In genomic region chr19:5313307-5313706, GRCh38 we compare ENCODE assay signal across 16 cellular contexts. TPM values are rescaled to one million over a fixed set of nuclear protein-coding genes. Genes with fewer than 3 reads are reported as not detected.
DNase-seq lines count a peak whose midpoint lies in the region; TF ChIP-seq lines count a peak whose summit lies in the region.
"Had no signal": no experiment of that assay in that cellular context is flagged by ENCODE, and none has a peak within 500 bp of the region (broad histone marks: within the 10 kb centered on the region; RNA-seq: fewer than 3 reads in every experiment).

No MANE protein-coding gene starts in this region.

- H3K36me3 ChIP-seq in transverse colon, result no peaks in the 10 kb centered on the region
- no peaks in the 10 kb centered on the region for H3K36me3 ChIP-seq in trophoblast cell (ENCODE audit: control insufficient read depth in 1 of 2, insufficient read depth in 2 of 2, low read length in 2 of 2)
- H3K36me3 ChIP-seq: brain microvascular endothelial cell, neutrophil had no signal

- no peak overlapping the region for H4K8ac ChIP-seq in trophoblast cell (ENCODE audit: low read depth, low read length)

- in situ Hi-C loops in transverse colon (cut with MboI; ENCODE audit: low pct_ligation_motif_present in 1 of 4, low pct_unique_long_range_greater_than_20kb in 1 of 4, low sequenced_read_pairs in 3 of 4), result no loop called here

- H3K9me3 ChIP-seq in transverse colon (no peaks in the 10 kb centered on the region), trophoblast cell (ENCODE audit: insufficient read depth, low read depth, low read length) (peaks cover 4% of the 10 kb centered on the region)
- H3K9me3 ChIP-seq: neutrophil had no signal

- H3K4me2 ChIP-seq in trophoblast cell (ENCODE audit: low read length), result no peak overlapping the region

- TF ChIP-seq EP300 in transverse colon (IDR thresholded peaks at IDR 0.05; ENCODE audit: low read depth), result no peak

- no peak overlapping the region for H4K91ac ChIP-seq in trophoblast cell (ENCODE audit: low read depth, low read length)

- no peak overlapping the region for H3K9ac ChIP-seq in trophoblast cell (ENCODE audit: low read length)

- H3K4me3 ChIP-seq in transverse colon (no peak overlapping the region), trophoblast cell (ENCODE audit: low read depth, low read length) (no peak overlapping the region)

- H3K27me3 ChIP-seq in transverse colon (no peaks in the 10 kb centered on the region), trophoblast cell (ENCODE audit: insufficient read depth, low read length) (no peaks in the 10 kb centered on the region)
- H3K27me3 ChIP-seq: brain microvascular endothelial cell had no signal

- H3K4me3 Mint-ChIP-seq in activated naive CD4-positive, alpha-beta T cell treated with anti-CD3 and anti-CD28 coated beads for 36 hours, result no peak overlapping the region
- no peak overlapping the region for H3K4me3 Mint-ChIP-seq in brain
- H3K4me3 Mint-ChIP-seq: stimulated activated effector memory CD8-positive, alpha-beta T cell treated with anti-CD3 and anti-CD28 coated beads, Interleukin-12 subunit alpha, Interleukin-12 subunit beta, amount 100 ng/mL, for 72 hours had no signal

- H3K23ac ChIP-seq in trophoblast cell (ENCODE audit: low read length), result no peak overlapping the region

- no peaks in the 10 kb centered on the region for H3K79me1 ChIP-seq in trophoblast cell (ENCODE audit: low read length)

- peak; percentile 34 for DNase-seq in activated naive CD4-positive, alpha-beta T cell treated with anti-CD3 and anti-CD28 coated beads for 36 hours
- DNase-seq in activated naive CD4-positive, alpha-beta T cell treated with anti-CD3 and anti-CD28 coated beads, Interleukin-2, amount 50 U/mL, for 16 hours, result no peak
- DNase-seq in NCI-H2227 (lab: John Stamatoyannopoulos, UW; ENCODE audit: unreplicated experiment), result peak; percentile 59
- peak; percentile 83 for DNase-seq in ureter (ENCODE audit: low spot score)
- no peak for DNase-seq in transverse colon
- no peak for DNase-seq in activated effector memory CD4-positive, alpha-beta T cell treated with Interleukin-2 at 50 U/mL for 16 hours
- DNase-seq in trophoblast cell, result no peak
- DNase-seq: activated naive CD4-positive, alpha-beta T cell; brain microvascular endothelial cell; effector CD4-positive, alpha-beta T cell; H7; mesenchymal stem cell; OCI-M1 had no signal

- H3K9me3 Mint-ChIP-seq in activated naive CD4-positive, alpha-beta T cell treated with anti-CD3 and anti-CD28 coated beads for 36 hours, result no peaks in the 10 kb centered on the region
- H3K9me3 Mint-ChIP-seq in brain, result peaks cover 0 to 5% (median 5%) of the 10 kb centered on the region in 5 experiments
- H3K9me3 Mint-ChIP-seq: stimulated activated effector memory CD8-positive, alpha-beta T cell treated with anti-CD3 and anti-CD28 coated beads, Interleukin-12 subunit alpha, Interleukin-12 subunit beta, amount 100 ng/mL, for 72 hours had no signal

- H2AK5ac ChIP-seq in trophoblast cell (ENCODE audit: low read length), result no peak overlapping the region

- H2BK5ac ChIP-seq in trophoblast cell (ENCODE audit: low read depth, low read length, poor library complexity), result no peak overlapping the region

- no peak overlapping the region for H4K12ac ChIP-seq in trophoblast cell (ENCODE audit: low read depth, low read length)

- intact Hi-C loops in activated naive CD4-positive, alpha-beta T cell treated with anti-CD3 and anti-CD28 coated beads for 36 hours (cut with micrococcal nuclease), result no loop called here
- intact Hi-C loops in transverse colon (cut with DNase I; ENCODE audit: low total_unique reads), result no loop called here

- no peak overlapping the region for H3K14ac ChIP-seq in trophoblast cell (ENCODE audit: low read length)

- H3K4me1 Mint-ChIP-seq in activated naive CD4-positive, alpha-beta T cell treated with anti-CD3 and anti-CD28 coated beads for 36 hours (ENCODE audit: low read depth), result no peaks in the 10 kb centered on the region
- peaks cover 25% of the 10 kb centered on the region for H3K4me1 Mint-ChIP-seq in brain
- H3K4me1 Mint-ChIP-seq: stimulated activated effector memory CD8-positive, alpha-beta T cell treated with anti-CD3 and anti-CD28 coated beads, Interleukin-12 subunit alpha, Interleukin-12 subunit beta, amount 100 ng/mL, for 72 hours had no signal

- H3K27ac ChIP-seq in transverse colon (no peak overlapping the region), trophoblast cell (ENCODE audit: low read depth, low read length) (no peak overlapping the region)
- H3K27ac ChIP-seq: brain microvascular endothelial cell, neutrophil had no signal

- TF ChIP-seq POLR2A in transverse colon (IDR thresholded peaks at IDR 0.05), result no peak

- no peak overlapping the region for H2BK12ac ChIP-seq in trophoblast cell (ENCODE audit: low read length)

- H2AFZ ChIP-seq in trophoblast cell (ENCODE audit: insufficient read depth, low read length, poor library complexity), result no peak overlapping the region

- no peak overlapping the region for H3K18ac ChIP-seq in trophoblast cell (ENCODE audit: low read length)

- no peak overlapping the region for H3K4ac ChIP-seq in trophoblast cell (ENCODE audit: low read depth, low read length)

- H3K4me1 ChIP-seq in transverse colon (peaks cover 0 to 7% (median 0%) of the 10 kb centered on the region in 4 donors), trophoblast cell (ENCODE audit: control insufficient read depth in 1 of 2, insufficient read depth in 2 of 2, low read length in 2 of 2) (no peaks in the 10 kb centered on the region)

- 23% methylated on average over 17 of the region's 17 CpGs; no CpG with 5 or more reads in 1 of the 2 donors for WGBS in transverse colon (ENCODE audit: low coverage in 1 of 2), 2 donors
- no CpG with 5 or more reads among the region's 17 CpGs for WGBS in trophoblast cell (ENCODE audit: extremely low coverage, insufficient coverage, insufficient read length)

- H3K79me2 ChIP-seq in trophoblast cell (ENCODE audit: control insufficient read depth, insufficient read depth, low read length, poor library complexity), result no peaks in the 10 kb centered on the region

- no peaks in the 10 kb centered on the region for H3K36me3 Mint-ChIP-seq in activated naive CD4-positive, alpha-beta T cell treated with anti-CD3 and anti-CD28 coated beads for 36 hours (ENCODE audit: low read depth)
- peaks cover 45% of the 10 kb centered on the region for H3K36me3 Mint-ChIP-seq in brain
- H3K36me3 Mint-ChIP-seq: stimulated activated effector memory CD8-positive, alpha-beta T cell treated with anti-CD3 and anti-CD28 coated beads, Interleukin-12 subunit alpha, Interleukin-12 subunit beta, amount 100 ng/mL, for 72 hours had no signal

- peaks cover 8% of the 10 kb centered on the region for H3K27me3 Mint-ChIP-seq in activated naive CD4-positive, alpha-beta T cell treated with anti-CD3 and anti-CD28 coated beads for 36 hours (ENCODE audit: low read depth)
- H3K27me3 Mint-ChIP-seq in brain, result peaks cover 4% of the 10 kb centered on the region

- TF ChIP-seq CTCF in brain (conservative IDR thresholded peaks at IDR 0.05), result no peak
- TF ChIP-seq CTCF in transverse colon (IDR thresholded peaks at IDR 0.05), result no peak

- CTCF ChIA-PET in activated naive CD4-positive, alpha-beta T cell treated with anti-CD3 and anti-CD28 coated beads for 36 hours (lab: Charles Lee), result no interaction called here

- H3K27ac Mint-ChIP-seq in activated naive CD4-positive, alpha-beta T cell treated with anti-CD3 and anti-CD28 coated beads for 36 hours, result no peak overlapping the region
- peak overlapping the region in 3 of 5 experiments; percentile 54 to 86 (median 58) for H3K27ac Mint-ChIP-seq in brain
- H3K27ac Mint-ChIP-seq: stimulated activated effector memory CD8-positive, alpha-beta T cell treated with anti-CD3 and anti-CD28 coated beads, Interleukin-12 subunit alpha, Interleukin-12 subunit beta, amount 100 ng/mL, for 72 hours had no signal

- no peak overlapping the region for H2BK120ac ChIP-seq in trophoblast cell (ENCODE audit: insufficient read depth, low read length, poor library complexity)

RNA-seq across cellular contexts. Expression of gene PTPRS, which starts 27.3 kb away (rescaled TPM):
- total RNA-seq in activated naive CD4-positive, alpha-beta T cell treated with anti-CD3 and anti-CD28 coated beads for 36 hours, result 1 to 10 TPM; 1.3 to 1.4 TPM
- polyA plus RNA-seq in brain (ENCODE audit: insufficient read depth, low read depth, low replicate concordance), result 52.5 TPM
- total RNA-seq in ureter (163 TPM), transverse colon (10 to 100 TPM; 38.3 to 91.5 (median 58.5) TPM)
- 17.3 and 18.1 TPM in 2 replicates for polyA plus RNA-seq in trophoblast cell (2013)

Comparison
In these comparisons a context has a peak if more than half of its experiments do, and no peak if none do; other contexts are left out.
1. DNase-seq: peak in activated naive CD4-positive, alpha-beta T cell treated with anti-CD3 and anti-CD28 coated beads for 36 hours (single experiment), NCI-H2227 (single experiment) and ureter (single experiment); none in activated naive CD4-positive, alpha-beta T cell treated with anti-CD3 and anti-CD28 coated beads, Interleukin-2, amount 50 U/mL, for 16 hours (single experiment), transverse colon (single experiment), activated effector memory CD4-positive, alpha-beta T cell treated with Interleukin-2 at 50 U/mL for 16 hours (single experiment) and trophoblast cell (0 of 2).
2. RNA of gene PTPRS, which starts 27.3 kb away (total RNA-seq): 163 TPM in ureter (single experiment) and 38.3 to 91.5 TPM in transverse colon; 1.3 to 1.4 TPM in activated naive CD4-positive, alpha-beta T cell treated with anti-CD3 and anti-CD28 coated beads for 36 hours; every median in the first group is over 10 times any median in the second.